Comparison of ENCODE assay signal across 2 cellular contexts in the genomic region with DNA sequence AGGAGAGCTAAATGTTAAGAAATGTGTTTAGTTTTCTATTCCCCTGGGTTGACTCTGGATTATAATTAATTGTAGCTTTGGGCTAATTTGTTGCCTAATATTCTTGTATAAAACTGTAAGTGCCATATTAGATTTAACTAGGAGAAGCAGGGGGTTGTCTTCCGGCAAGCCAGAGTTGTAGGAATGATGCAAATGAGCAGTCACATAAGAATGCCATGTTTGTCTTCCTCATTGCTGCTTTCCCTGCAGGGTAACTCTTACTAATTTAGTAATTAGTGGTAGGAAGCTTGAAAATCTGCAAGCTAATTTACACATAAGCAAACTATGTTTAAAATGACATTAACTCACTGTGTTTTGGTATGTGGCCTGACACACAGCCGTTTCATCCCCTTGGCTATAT.
TF ChIP-seq lines count a peak whose summit lies in the region.

No MANE protein-coding gene starts in this region.

TF ChIP-seq in SK-N-SH, 30 proteins besides CTCF, POLR2A, EP300 and RAD21:
- TF ChIP-seq, protein P1, sequence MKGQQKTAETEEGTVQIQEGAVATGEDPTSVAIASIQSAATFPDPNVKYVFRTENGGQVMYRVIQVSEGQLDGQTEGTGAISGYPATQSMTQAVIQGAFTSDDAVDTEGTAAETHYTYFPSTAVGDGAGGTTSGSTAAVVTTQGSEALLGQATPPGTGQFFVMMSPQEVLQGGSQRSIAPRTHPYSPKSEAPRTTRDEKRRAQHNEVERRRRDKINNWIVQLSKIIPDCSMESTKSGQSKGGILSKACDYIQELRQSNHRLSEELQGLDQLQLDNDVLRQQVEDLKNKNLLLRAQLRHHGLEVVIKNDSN (IDR thresholded peaks at IDR 0.05; ENCODE audit: borderline replicate concordance, low read depth) = no peak
- TF ChIP-seq RFX5 (IDR thresholded peaks at IDR 0.05; ENCODE audit: low read length) = no peak
- TF ChIP-seq, protein P2, sequence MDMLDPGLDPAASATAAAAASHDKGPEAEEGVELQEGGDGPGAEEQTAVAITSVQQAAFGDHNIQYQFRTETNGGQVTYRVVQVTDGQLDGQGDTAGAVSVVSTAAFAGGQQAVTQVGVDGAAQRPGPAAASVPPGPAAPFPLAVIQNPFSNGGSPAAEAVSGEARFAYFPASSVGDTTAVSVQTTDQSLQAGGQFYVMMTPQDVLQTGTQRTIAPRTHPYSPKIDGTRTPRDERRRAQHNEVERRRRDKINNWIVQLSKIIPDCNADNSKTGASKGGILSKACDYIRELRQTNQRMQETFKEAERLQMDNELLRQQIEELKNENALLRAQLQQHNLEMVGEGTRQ (IDR thresholded peaks at IDR 0.05; ENCODE audit: borderline replicate concordance, low read depth, low read length) = no peak
- TF ChIP-seq YY1 (IDR thresholded peaks at IDR 0.05; ENCODE audit: low read depth) = no peak
- no peak for TF ChIP-seq SIN3A (IDR thresholded peaks at IDR 0.05; ENCODE audit: borderline replicate concordance, low read depth, low read length)
- TF ChIP-seq NFIC (IDR thresholded peaks at IDR 0.05; ENCODE audit: borderline replicate concordance) = no peak
- TF ChIP-seq FOXM1 (IDR thresholded peaks at IDR 0.05; ENCODE audit: low read depth) = no peak
- TF ChIP-seq TCF12 (IDR thresholded peaks at IDR 0.05) = no peak
- TF ChIP-seq, protein P3, sequence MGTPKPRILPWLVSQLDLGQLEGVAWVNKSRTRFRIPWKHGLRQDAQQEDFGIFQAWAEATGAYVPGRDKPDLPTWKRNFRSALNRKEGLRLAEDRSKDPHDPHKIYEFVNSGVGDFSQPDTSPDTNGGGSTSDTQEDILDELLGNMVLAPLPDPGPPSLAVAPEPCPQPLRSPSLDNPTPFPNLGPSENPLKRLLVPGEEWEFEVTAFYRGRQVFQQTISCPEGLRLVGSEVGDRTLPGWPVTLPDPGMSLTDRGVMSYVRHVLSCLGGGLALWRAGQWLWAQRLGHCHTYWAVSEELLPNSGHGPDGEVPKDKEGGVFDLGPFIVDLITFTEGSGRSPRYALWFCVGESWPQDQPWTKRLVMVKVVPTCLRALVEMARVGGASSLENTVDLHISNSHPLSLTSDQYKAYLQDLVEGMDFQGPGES (IDR thresholded peaks at IDR 0.05; ENCODE audit: low read depth, low read length) = no peak

TF ChIP-seq in SK-N-SH treated with all-trans-retinoic acid at 6 μM for 48 hours, 23 proteins besides CTCF, POLR2A, EP300 and RAD21:
- TF ChIP-seq ZFP3 (CRISPR knock-in tag; IDR thresholded peaks at IDR 0.05) (no peak), PATZ1 (CRISPR knock-in tag; IDR thresholded peaks at IDR 0.05; ENCODE audit: borderline replicate concordance) (no peak), TOX (CRISPR knock-in tag; IDR thresholded peaks at IDR 0.05; ENCODE audit: borderline replicate concordance) (no peak), GLIS3 (CRISPR knock-in tag; IDR thresholded peaks at IDR 0.05) (no peak), SNAI2 (CRISPR knock-in tag; IDR thresholded peaks at IDR 0.05) (no peak), BACH2 (CRISPR knock-in tag; IDR thresholded peaks at IDR 0.05; ENCODE audit: borderline replicate concordance) (no peak), PPARA (CRISPR knock-in tag; IDR thresholded peaks at IDR 0.05; ENCODE audit: borderline replicate concordance) (no peak), ARNTL (CRISPR knock-in tag; IDR thresholded peaks at IDR 0.05; ENCODE audit: borderline replicate concordance, low read depth) (no peak), CSRNP3 (CRISPR knock-in tag; IDR thresholded peaks at IDR 0.05) (no peak), CREB5 (CRISPR knock-in tag; IDR thresholded peaks at IDR 0.05; ENCODE audit: low read depth) (no peak), ZNF70 (CRISPR knock-in tag; IDR thresholded peaks at IDR 0.05) (no peak), ZNF8 (CRISPR knock-in tag; IDR thresholded peaks at IDR 0.05) (no peak), RARB (CRISPR knock-in tag; IDR thresholded peaks at IDR 0.05) (no peak), CSDC2 (CRISPR knock-in tag; IDR thresholded peaks at IDR 0.05) (no peak)
- TF ChIP-seq, protein P4, sequence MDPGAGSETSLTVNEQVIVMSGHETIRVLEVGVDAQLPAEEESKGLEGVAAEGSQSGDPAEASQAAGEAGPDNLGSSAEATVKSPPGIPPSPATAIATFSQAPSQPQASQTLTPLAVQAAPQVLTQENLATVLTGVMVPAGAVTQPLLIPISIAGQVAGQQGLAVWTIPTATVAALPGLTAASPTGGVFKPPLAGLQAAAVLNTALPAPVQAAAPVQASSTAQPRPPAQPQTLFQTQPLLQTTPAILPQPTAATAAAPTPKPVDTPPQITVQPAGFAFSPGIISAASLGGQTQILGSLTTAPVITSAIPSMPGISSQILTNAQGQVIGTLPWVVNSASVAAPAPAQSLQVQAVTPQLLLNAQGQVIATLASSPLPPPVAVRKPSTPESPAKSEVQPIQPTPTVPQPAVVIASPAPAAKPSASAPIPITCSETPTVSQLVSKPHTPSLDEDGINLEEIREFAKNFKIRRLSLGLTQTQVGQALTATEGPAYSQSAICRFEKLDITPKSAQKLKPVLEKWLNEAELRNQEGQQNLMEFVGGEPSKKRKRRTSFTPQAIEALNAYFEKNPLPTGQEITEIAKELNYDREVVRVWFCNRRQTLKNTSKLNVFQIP (CRISPR knock-in tag; IDR thresholded peaks at IDR 0.05; ENCODE audit: borderline replicate concordance, low read depth) = no peak
